In genomic region chr11:132222345-132222744, GRCh38 we compare ENCODE assay signal across 33 cellular contexts.
"Had no signal": no experiment of that assay in that cellular context is flagged by ENCODE, and none has a peak within 500 bp of the region (broad histone marks: within the 10 kb centered on the region; RNA-seq: fewer than 3 reads in every experiment).

No MANE protein-coding gene starts in this region.

- H3K27ac Mint-ChIP-seq: activated naive CD4-positive, alpha-beta T cell treated with anti-CD3 and anti-CD28 coated beads for 36 hours; activated naive CD4-positive, alpha-beta T cell treated with anti-CD3 and anti-CD28 coated beads, Interleukin-2, amount 10 ng/mL, durations not matched to agents 7 days and 5 days; activated naive CD4-positive, alpha-beta T cell treated with anti-CD3 and anti-CD28 coated beads, Interleukin-2, amount 50 U/mL, for 24 hours; activated naive CD4-positive, alpha-beta T cell treated with anti-CD3 and anti-CD28 coated beads, Interleukin-2, amount 50 U/mL, for 72 hours; activated naive CD8-positive, alpha-beta T cell; activated naive CD8-positive, alpha-beta T cell treated with anti-CD3 and anti-CD28 coated beads for 36 hours; activated naive CD8-positive, alpha-beta T cell treated with anti-CD3 and anti-CD28 coated beads, Interleukin-2, amount 10 ng/mL, durations not matched to agents 7 days and 5 days; activated naive CD8-positive, alpha-beta T cell treated with anti-CD3 and anti-CD28 coated beads, Interleukin-2, amount 50 U/mL, for 24 hours; activated T-cell treated with anti-CD3 and anti-CD28 coated beads, Interleukin-2, amount 50 U/mL, for 24 hours; activated T-cell treated with anti-CD3 and anti-CD28 coated beads, Interleukin-2, amount 50 U/mL, for 72 hours; activated T-helper 1 cell treated with anti-CD3 and anti-CD28 coated beads, Interleukin-12 subunit alpha, Interleukin-12 subunit beta, Interleukin-2, Interleukin-4 antibody, amounts not matched to agents 30 ng/mL and 10 ng/mL and 1 ng/mL, durations not matched to agents 14 hours and 24 hours and 36 hours; activated T-helper 17 cell treated with anti-CD3 and anti-CD28 coated beads, Interleukin-2, amount 50 U/mL, for 72 hours; activated T-helper 2 cell treated with anti-CD3 and anti-CD28 coated beads, Interferon-gamma antibody, Interleukin-2, Interleukin-4, amounts not matched to agents 10 μg/mL and 5 μg/mL and 100 μg/mL, durations not matched to agents 14 hours and 24 hours and 36 hours had no signal

- ATAC-seq: activated naive CD4-positive, alpha-beta T cell treated with anti-CD3 and anti-CD28 coated beads, Interleukin-2, amount 50 U/mL, for 72 hours; activated naive CD8-positive, alpha-beta T cell treated with anti-CD3 and anti-CD28 coated beads, Interleukin-2, amount 50 U/mL, for 24 hours; activated T-cell treated with anti-CD3 and anti-CD28 coated beads, Interleukin-2, amount 50 U/mL, for 4 hours; activated T-cell treated with anti-CD3 and anti-CD28 coated beads, Interleukin-2, amount 50 U/mL, for 72 hours; activated T-helper 17 cell treated with anti-CD3 and anti-CD28 coated beads, Interleukin-2, amount 50 U/mL, for 72 hours; body of pancreas had no signal

- H3K4me3 Mint-ChIP-seq: activated naive CD4-positive, alpha-beta T cell treated with anti-CD3 and anti-CD28 coated beads for 36 hours; activated naive CD4-positive, alpha-beta T cell treated with anti-CD3 and anti-CD28 coated beads, Interleukin-2, amount 10 ng/mL, durations not matched to agents 7 days and 5 days; activated naive CD4-positive, alpha-beta T cell treated with anti-CD3 and anti-CD28 coated beads, Interleukin-2, amount 50 U/mL, for 24 hours; activated naive CD8-positive, alpha-beta T cell; activated naive CD8-positive, alpha-beta T cell treated with anti-CD3 and anti-CD28 coated beads for 36 hours; activated naive CD8-positive, alpha-beta T cell treated with anti-CD3 and anti-CD28 coated beads, Interleukin-2, amount 10 ng/mL, durations not matched to agents 7 days and 5 days; activated naive CD8-positive, alpha-beta T cell treated with anti-CD3 and anti-CD28 coated beads, Interleukin-2, amount 50 U/mL, for 24 hours; activated T-cell treated with anti-CD3 and anti-CD28 coated beads, Interleukin-2, amount 50 U/mL, for 24 hours; activated T-cell treated with anti-CD3 and anti-CD28 coated beads, Interleukin-2, amount 50 U/mL, for 4 hours; activated T-cell treated with anti-CD3 and anti-CD28 coated beads, Interleukin-2, amount 50 U/mL, for 72 hours; activated T-helper 1 cell treated with anti-CD3 and anti-CD28 coated beads, Interleukin-12 subunit alpha, Interleukin-12 subunit beta, Interleukin-2, Interleukin-4 antibody, amounts not matched to agents 30 ng/mL and 10 ng/mL and 1 ng/mL, durations not matched to agents 14 hours and 24 hours and 36 hours; activated T-helper 17 cell treated with anti-CD3 and anti-CD28 coated beads, Interleukin-2, amount 50 U/mL, for 72 hours; brain; central memory CD8-positive, alpha-beta T cell had no signal

- H3K27me3 Mint-ChIP-seq: activated naive CD4-positive, alpha-beta T cell treated with anti-CD3 and anti-CD28 coated beads, Interleukin-2, amount 10 ng/mL, durations not matched to agents 7 days and 5 days; activated naive CD4-positive, alpha-beta T cell treated with anti-CD3 and anti-CD28 coated beads, Interleukin-2, amount 50 U/mL, for 24 hours; activated naive CD8-positive, alpha-beta T cell; activated naive CD8-positive, alpha-beta T cell treated with anti-CD3 and anti-CD28 coated beads for 36 hours; activated naive CD8-positive, alpha-beta T cell treated with anti-CD3 and anti-CD28 coated beads, Interleukin-2, amount 10 ng/mL, durations not matched to agents 7 days and 5 days; activated T-cell treated with anti-CD3 and anti-CD28 coated beads, Interleukin-2, amount 50 U/mL, for 24 hours; brain; central memory CD8-positive, alpha-beta T cell had no signal

- H3K9me3 Mint-ChIP-seq: activated naive CD8-positive, alpha-beta T cell treated with anti-CD3 and anti-CD28 coated beads for 36 hours had no signal

- DNase-seq: activated effector memory CD4-positive, alpha-beta T cell treated with anti-CD3 and anti-CD28 coated beads, Interleukin-2, amount 50 U/mL, for 16 hours; activated effector memory CD4-positive, alpha-beta T cell treated with Interleukin-2 at 50 U/mL for 16 hours; activated gamma-delta T cell; activated gamma-delta T cell treated with Interleukin-2 at 50 U/mL for 16 hours; activated naive CD4-positive, alpha-beta T cell; activated naive CD4-positive, alpha-beta T cell treated with anti-CD3 and anti-CD28 coated beads for 36 hours; activated naive CD4-positive, alpha-beta T cell treated with anti-CD3 and anti-CD28 coated beads, Interleukin-2, amount 10 ng/mL, durations not matched to agents 7 days and 5 days; activated naive CD4-positive, alpha-beta T cell treated with anti-CD3 and anti-CD28 coated beads, Interleukin-2, amount 50 U/mL, for 16 hours; activated naive CD4-positive, alpha-beta T cell treated with Interleukin-2 at 50 U/mL for 16 hours; activated naive CD8-positive, alpha-beta T cell treated with anti-CD3 and anti-CD28 coated beads for 36 hours; activated naive CD8-positive, alpha-beta T cell treated with anti-CD3 and anti-CD28 coated beads, Interleukin-2, amount 10 ng/mL, durations not matched to agents 7 days and 5 days; activated naive CD8-positive, alpha-beta T cell treated with anti-CD3 and anti-CD28 coated beads, Interleukin-2, amount 50 U/mL, for 24 hours; activated T-cell treated with anti-CD3 and anti-CD28 coated beads, Interleukin-2, amount 50 U/mL, for 24 hours; activated T-cell treated with anti-CD3 and anti-CD28 coated beads, Interleukin-2, amount 50 U/mL, for 4 hours; activated T-cell treated with anti-CD3 and anti-CD28 coated beads, Interleukin-2, amount 50 U/mL, for 48 hours; activated T-cell treated with anti-CD3 and anti-CD28 coated beads, Interleukin-2, amount 50 U/mL, for 72 hours; adrenal gland; amniotic stem cell; amygdala; anterior cingulate cortex; aorta; body of pancreas; brain microvascular endothelial cell; central memory CD4-positive, alpha-beta T cell; cerebellar nuclear complex had no signal

- H3K4me1 Mint-ChIP-seq: activated naive CD4-positive, alpha-beta T cell treated with anti-CD3 and anti-CD28 coated beads, Interleukin-2, amount 10 ng/mL, durations not matched to agents 7 days and 5 days; activated naive CD4-positive, alpha-beta T cell treated with anti-CD3 and anti-CD28 coated beads, Interleukin-2, amount 50 U/mL, for 24 hours; activated naive CD8-positive, alpha-beta T cell treated with anti-CD3 and anti-CD28 coated beads for 36 hours; activated naive CD8-positive, alpha-beta T cell treated with anti-CD3 and anti-CD28 coated beads, Interleukin-2, amount 10 ng/mL, durations not matched to agents 7 days and 5 days; activated naive CD8-positive, alpha-beta T cell treated with anti-CD3 and anti-CD28 coated beads, Interleukin-2, amount 50 U/mL, for 24 hours; activated T-helper 17 cell treated with anti-CD3 and anti-CD28 coated beads, Interleukin-2, amount 50 U/mL, for 72 hours; central memory CD8-positive, alpha-beta T cell had no signal

- H3K36me3 Mint-ChIP-seq: activated naive CD4-positive, alpha-beta T cell treated with anti-CD3 and anti-CD28 coated beads, Interleukin-2, amount 10 ng/mL, durations not matched to agents 7 days and 5 days; activated naive CD4-positive, alpha-beta T cell treated with anti-CD3 and anti-CD28 coated beads, Interleukin-2, amount 50 U/mL, for 24 hours; activated naive CD8-positive, alpha-beta T cell; activated naive CD8-positive, alpha-beta T cell treated with anti-CD3 and anti-CD28 coated beads for 36 hours; activated naive CD8-positive, alpha-beta T cell treated with anti-CD3 and anti-CD28 coated beads, Interleukin-2, amount 10 ng/mL, durations not matched to agents 7 days and 5 days; brain had no signal
